9 cellular contexts compared by ENCODE assay signal in the genomic region with DNA sequence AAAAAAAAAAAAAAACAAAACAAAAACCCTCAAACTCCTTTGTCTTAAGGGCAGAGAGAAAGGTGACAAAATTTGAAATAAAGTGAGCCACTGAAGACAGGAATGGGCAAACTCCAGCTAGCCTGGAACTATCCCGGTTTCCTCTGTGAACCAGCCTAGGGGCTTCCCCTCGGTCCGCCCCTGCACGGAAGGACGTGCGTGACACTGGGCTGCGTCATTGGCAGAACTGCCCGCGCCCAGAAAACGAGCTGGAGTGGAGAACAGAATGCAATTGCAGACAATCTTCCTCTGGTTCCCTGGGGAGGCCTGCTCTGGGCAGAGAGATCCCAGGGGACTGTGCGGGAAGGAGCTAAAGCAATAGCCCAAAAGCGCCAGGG. TPM values are rescaled to one million over a fixed set of nuclear protein-coding genes. Genes with fewer than 3 reads are reported as not detected.
DNase-seq lines count a peak whose midpoint lies in the region; ATAC-seq, FAIRE-seq and TF ChIP-seq lines count a peak whose summit lies in the region.
"Had no signal": no experiment of that assay in that cellular context is flagged by ENCODE, and none has a peak within 500 bp of the region (broad histone marks: within the 10 kb centered on the region; RNA-seq: fewer than 3 reads in every experiment).

No MANE protein-coding gene starts in this region.

- no peaks in the 10 kb centered on the region for H3K9me1 ChIP-seq in K562 (ENCODE audit: control insufficient read depth, insufficient read depth, low read length)

- no peak for FAIRE-seq in K562 (lab: Jason Lieb, UNC)
- no peak for FAIRE-seq in small intestine (lab: Jason Lieb, UNC)

- POLR2A ChIA-PET in Panc1 (lab: Charles Lee) (no interaction called here), K562 (lab: Yijun Ruan, JAX) (no interaction called here)

- no peaks in the 10 kb centered on the region for H3K79me2 ChIP-seq in K562 (ENCODE audit: control insufficient read depth, insufficient read depth, low read length)

- H3K9me3 ChIP-seq in Panc1 (ENCODE audit: control insufficient read depth, insufficient read depth, low read depth, low read length) (no peaks in the 10 kb centered on the region), K562 (replicated peaks; ENCODE audit: control insufficient read depth, insufficient read depth, low read depth, low read length) (no peaks in the 10 kb centered on the region), iPS-18c (ENCODE audit: control insufficient read depth, insufficient read depth, low read length) (no peaks in the 10 kb centered on the region), small intestine (ENCODE audit: control insufficient read depth, low read depth) (no peaks in the 10 kb centered on the region)

- H3K27ac ChIP-seq in Panc1 (ENCODE audit: low read length) (no peak overlapping the region), K562 (ENCODE audit: extremely low read depth, low read depth, low read length) (no peak overlapping the region), small intestine (ENCODE audit: low read depth in 1 of 2, low read length in 1 of 2) (no peak overlapping the region)

- TF ChIP-seq CTCF in Panc1 (IDR thresholded peaks at IDR 0.05) (no peak), K562 (IDR thresholded peaks at IDR 0.05 in 2 of 3, conservative IDR thresholded peaks at IDR 0.05 in 1 of 3; ENCODE audit: insufficient read depth in 2 of 3, low read depth in 1 of 3, low read length in 3 of 3) (no peak)

- WGBS in K562 (ENCODE audit: insufficient coverage, low coverage, missing lambda C conversion rate), result 26% methylated on average over 10 of the region's 12 CpGs
- 2 to 3% (median 3%) methylated on average over 12 of the region's 12 CpGs for WGBS in small intestine, 3 donors

- no peak for TF ChIP-seq EP300 in K562 (IDR thresholded peaks at IDR 0.05; ENCODE audit: low read length)

- H3K27me3 ChIP-seq in Panc1 (ENCODE audit: control insufficient read depth, insufficient read depth, low read length) (peaks cover 3% of the 10 kb centered on the region), K562 (ENCODE audit: control insufficient read depth in 2 of 2, insufficient read depth in 2 of 2, low read length in 2 of 2) (no peaks in the 10 kb centered on the region), small intestine (ENCODE audit: control insufficient read depth in 2 of 2, insufficient read depth in 2 of 2, low read length in 2 of 2) (no peaks in the 10 kb centered on the region)

- no peak overlapping the region for H3K9ac ChIP-seq in K562 (ENCODE audit: insufficient read depth in 1 of 2, low read depth in 2 of 2, low read length in 2 of 2)

- intact Hi-C loops in Panc1 (cut with micrococcal nuclease; ENCODE audit: unreplicated experiment) (no loop called here), K562 (cut with micrococcal nuclease) (no loop called here)

- DNase-seq in NCI-H2107 treated with DMSO at 0.1 percent for 48 hours (lab: John Stamatoyannopoulos, UW; ENCODE audit: unreplicated experiment) (peak; percentile 5), NCI-H2107 (lab: John Stamatoyannopoulos, UW) (no peak), Panc1 (ENCODE audit: low read depth, low spot score) (no peak), K562 (ENCODE audit: extremely low read depth in 1 of 4, low spot score in 3 of 4) (no peak), small intestine (peak; percentile 59), Ammon's horn (ENCODE audit: low spot score) (no peak)
- DNase-seq: DND-41 had no signal

- BruUV-seq in Panc1 (replicated peaks; lab: Mats Ljungman, UMichigan) (no TSS peak), K562 (replicated peaks; lab: Mats Ljungman, UMichigan) (no TSS peak)

- in situ Hi-C loops in Panc1 (cut with HindIII; ENCODE audit: low pct_unique_long_range_greater_than_20kb, low sequenced_read_pairs) (no loop called here), K562 (cut with MboI) (no loop called here)

- no peak for TF ChIP-seq POLR2A in K562 (conservative IDR thresholded peaks at IDR 0.05)

- H3K36me3 ChIP-seq in Panc1 (ENCODE audit: control insufficient read depth, insufficient read depth, low read length), result peaks cover 3% of the 10 kb centered on the region
- H3K36me3 ChIP-seq in K562 (ENCODE audit: control insufficient read depth, insufficient read depth, low read length), result no peaks in the 10 kb centered on the region
- no peaks in the 10 kb centered on the region for H3K36me3 ChIP-seq in small intestine (ENCODE audit: control insufficient read depth in 2 of 2, insufficient read depth in 2 of 2, low read length in 2 of 2)

- no peaks in the 10 kb centered on the region for H4K20me1 ChIP-seq in K562 (replicated peaks; ENCODE audit: control insufficient read depth, insufficient read depth, low read length)

- H3K4me3 ChIP-seq in Panc1 (ENCODE audit: low read depth in 2 of 2, low read length in 2 of 2) (peak overlapping the region; percentile 43 to 61), K562 (no peak overlapping the region), iPS-18c (ENCODE audit: insufficient read depth, low read depth, low read length) (peak overlapping the region; percentile 61), small intestine (ENCODE audit: low read depth in 1 of 2, low read length in 2 of 2) (peak overlapping the region; percentile 34 to 47)

- ATAC-seq in HG02623 (IDR thresholded peaks at IDR 0.05; ENCODE audit: unreplicated experiment) (peak; percentile 43), Panc1 (peak; percentile 78), K562 (peak; percentile 58)

- peak overlapping the region; percentile 47 for H2AFZ ChIP-seq in K562 (ENCODE audit: low read depth, low read length)

- no peak for TF ChIP-seq RAD21 in K562 (CRISPR knock-in tag; conservative IDR thresholded peaks at IDR 0.05 in 1 of 2, IDR thresholded peaks at IDR 0.05 in 1 of 2)

- H3K4me1 ChIP-seq in Panc1 (ENCODE audit: control insufficient read depth, insufficient read depth, low read length) (no peaks in the 10 kb centered on the region), K562 (replicated peaks in 1 of 2; ENCODE audit: control insufficient read depth in 2 of 2, insufficient read depth in 2 of 2, low read length in 2 of 2) (peaks cover 0 to 8% of the 10 kb centered on the region in 2 experiments; a peak in 2 of 5 replicates), small intestine (ENCODE audit: control insufficient read depth in 2 of 2, insufficient read depth in 1 of 2, low read depth in 1 of 2, low read length in 1 of 2) (no peaks in the 10 kb centered on the region)

- CTCF ChIA-PET in Panc1 (lab: Charles Lee) (interaction anchor here (0.6 kb wide), 1 partner anchor 754 kb away, joined by 3 read pairs; no protein-coding TSS in a partner anchor), K562 (lab: Yijun Ruan, JAX; ENCODE audit: low intra/inter-chr PET ratio) (no interaction called here)

- H3K4me2 ChIP-seq in K562 (ENCODE audit: insufficient read depth, low read length), result peak overlapping the region; percentile 43; the same call in 1 of the 2 replicates

TF ChIP-seq in K562, 482 proteins besides CTCF, POLR2A, EP300 and RAD21 (continues in another document):
- TF ChIP-seq HINFP (tag; conservative IDR thresholded peaks at IDR 0.05; ENCODE audit: low read depth) (peak; percentile 64; the same call in 1 of the 2 replicates), ATF7 (IDR thresholded peaks at IDR 0.05) (no peak), CC2D1A (IDR thresholded peaks at IDR 0.05) (0 out of 2 replicates have a peak, but pooled peaks have one; percentile 18)

RNA-seq across cellular contexts. Expression of gene RAB38, which starts 0.6 kb away (rescaled TPM):
- 0.15 TPM for total RNA-seq in Panc1 (2021; ENCODE audit: unreplicated experiment)
- 0.30 TPM for polyA plus RNA-seq in Panc1 (2012; ENCODE audit: insufficient read length)
- total RNA-seq in K562 (2011; cell fraction: chromatin; rRNA removed; ENCODE audit: low replicate concordance), result 2.1 and 3.0 TPM in 2 replicates
- 1.4 and 2.0 TPM in 2 replicates for total RNA-seq in K562 (2011; cell fraction: nucleolus; rRNA removed)
- total RNA-seq in K562 (2011; cell fraction: nucleoplasm; rRNA removed), result 3.4 and 3.6 TPM in 2 replicates
- 0.59 and 1.1 TPM in 2 replicates for total RNA-seq in K562 (2014; rRNA removed)
- 1.6 and 1.9 TPM in 2 replicates for total RNA-seq in K562 (2014; rRNA removed; fragmentation: Illumina TruSeq; extraction: Trizol)
- 2.0 and 2.9 TPM in 2 replicates for total RNA-seq in K562 (2015; rRNA removed; fragmentation: Illumina TruSeq; extraction: Trizol)
- total RNA-seq in K562 (2021), result 1.5 and 1.9 TPM in 2 replicates
- 2.7 and 4.2 TPM in 2 replicates for polyA plus RNA-seq in K562 (2011; rRNA removed)
- 1.3 and 2.0 TPM in 2 replicates for polyA plus RNA-seq in K562 (2011; cell fraction: cytosol; rRNA removed)
- polyA plus RNA-seq in K562 (2011; cell fraction: nucleus; rRNA removed), result 1.6 and 3.5 TPM in 2 replicates
- 1.1 and 1.3 TPM in 2 replicates for polyA plus RNA-seq in K562 (2012)
- polyA plus RNA-seq in K562 (2014; fragmentation: Illumina TruSeq; extraction: Trizol), result 1.8 and 2.6 TPM in 2 replicates
- polyA plus RNA-seq in K562 (2014; fragmentation: Nextera tagmentation; extraction: Ambion mirVana), result 1 to 10 TPM; 2.2 to 2.4 TPM
- 2.1 and 2.7 TPM in 2 replicates for polyA plus RNA-seq in K562 (2014; rRNA removed)
- 1.9 and 5.0 TPM in 2 replicates for polyA minus RNA-seq in K562 (2011; rRNA and poly(A)+ RNA removed)
- 1.0 and 1.7 TPM in 2 replicates for polyA minus RNA-seq in K562 (2011; cell fraction: cytosol; rRNA and poly(A)+ RNA removed)
- polyA minus RNA-seq in K562 (2011; cell fraction: nucleus; rRNA and poly(A)+ RNA removed), result 0.81 and 1.6 TPM in 2 replicates
- polyA plus RNA-seq in small intestine, result 1 to 10 TPM in 2 of 3 donors, under 1 TPM in 1; 0.67 to 1.3 (median 1.1) TPM

Comparison
In these comparisons a context has a peak if more than half of its experiments do, and no peak if none do; other contexts are left out.
1. DNase-seq: peak in NCI-H2107 treated with DMSO at 0.1 percent for 48 hours (single experiment) and small intestine (single experiment); none in NCI-H2107 (single experiment), Panc1 (single experiment), K562 (0 of 4) and Ammon's horn (single experiment).
2. Peak in every context shown above with its lines, with median percentiles within 50 percentile points of each other: ATAC-seq.